In genomic region chrX:7641141-7641540, GRCh38 we compare ENCODE assay signal across 27 cellular contexts.
"Had no signal": no experiment of that assay in that cellular context is flagged by ENCODE, and none has a peak within 500 bp of the region (broad histone marks: within the 10 kb centered on the region; RNA-seq: fewer than 3 reads in every experiment).

No MANE protein-coding gene starts in this region.

- H3K4me3 ChIP-seq: stomach, suprapubic skin, testis, thoracic aorta, thyroid gland, tibial artery, tibial nerve, transverse colon, upper lobe of left lung, upper lobe of right lung, uterus, vagina had no signal

- ATAC-seq: stimulated activated effector memory CD8-positive, alpha-beta T cell treated with anti-CD3 and anti-CD28 coated beads, Interleukin-12 subunit alpha, Interleukin-12 subunit beta, amount 100 ng/mL, for 72 hours; stimulated activated memory B cell treated with anti-CD40 and anti-IgM and Interleukin-4, amounts not matched to agents 10 μg/mL and 1 μg/mL and 100 μg/mL, for 72 hours; stimulated activated naive B cell treated with anti-CD40 and anti-IgM and Interleukin-4, amounts not matched to agents 10 μg/mL and 1 μg/mL and 100 μg/mL, for 72 hours; stimulated activated naive CD8-positive, alpha-beta T cell treated with anti-CD3 and anti-CD28 coated beads, Interleukin-15, amount 100 ng/mL, for 72 hours; stimulated activated naive CD8-positive, alpha-beta T cell treated with anti-CD3 and anti-CD28 coated beads, Interleukin-15, Interleukin-2, amounts not matched to agents 100 U/mL and 50 U/mL, for 24 hours; upper lobe of right lung had no signal

- H3K27ac ChIP-seq: stomach, suprapubic skin, testis, thoracic aorta, thyroid gland, tibial artery, tibial nerve, transverse colon, upper lobe of left lung, upper lobe of right lung, uterus, vagina had no signal

- H3K9me3 ChIP-seq: stomach, suprapubic skin, testis, thoracic aorta, thyroid gland, tibial nerve, transverse colon, upper lobe of left lung, upper lobe of right lung, uterus, vagina had no signal

- H3K36me3 ChIP-seq: stomach, suprapubic skin, thoracic aorta, thyroid gland, tibial artery, tibial nerve, transverse colon, upper lobe of left lung, upper lobe of right lung, uterus, vagina had no signal

- DNase-seq: stimulated activated CD4-positive, alpha-beta T cell treated with anti-CD3 and anti-CD28 coated beads, Interleukin-2, amount 100 ng/mL, for 48 hours; stimulated activated CD4-positive, alpha-beta T cell treated with anti-CD3 and anti-CD28 coated beads, Interleukin-4, amount 100 ng/mL, for 1 hour; stimulated activated CD4-positive, alpha-beta T cell treated with anti-CD3 and anti-CD28 coated beads, Interleukin-4, amount 100 ng/mL, for 24 hours; stimulated activated CD4-positive, alpha-beta T cell treated with anti-CD3 and anti-CD28 coated beads, Interleukin-4, amount 100 ng/mL, for 4 hours; stimulated activated CD8-positive, alpha-beta memory T cell treated with anti-CD3 and anti-CD28 coated beads, Interleukin-4, amount 100 ng/mL, for 48 hours; stimulated activated naive B cell treated with anti-CD40 and anti-IgM and Interleukin-4, amounts not matched to agents 10 μg/mL and 1 μg/mL and 100 μg/mL, for 72 hours; stimulated activated naive CD4-positive, alpha-beta T cell; stimulated activated naive CD4-positive, alpha-beta T cell treated with Interleukin-2 at 50 U/mL for 16 hours; stimulated activated naive CD8-positive, alpha-beta T cell treated with anti-CD3 and anti-CD28 coated beads, Interleukin-15, amount 100 ng/mL, for 72 hours; stimulated activated naive CD8-positive, alpha-beta T cell treated with anti-CD3 and anti-CD28 coated beads, Interleukin-15, Interleukin-2, amounts not matched to agents 100 U/mL and 50 U/mL, for 24 hours; stomach; substantia nigra; testis; thyroid gland; tibial artery; transverse colon; trophoblast cell; upper lobe of left lung; upper lobe of right lung; uterus had no signal

- H3K27me3 ChIP-seq: stomach, suprapubic skin, testis, thyroid gland, tibial artery, tibial nerve, transverse colon, upper lobe of left lung, upper lobe of right lung, uterus, vagina had no signal

- H3K4me1 ChIP-seq: stomach, suprapubic skin, testis, thyroid gland, tibial artery, tibial nerve, transverse colon, upper lobe of left lung, upper lobe of right lung, uterus, vagina had no signal

- FAIRE-seq: urothelium cell line had no signal
